Comparison of ENCODE assay signal across 9 cellular contexts in the genomic region with DNA sequence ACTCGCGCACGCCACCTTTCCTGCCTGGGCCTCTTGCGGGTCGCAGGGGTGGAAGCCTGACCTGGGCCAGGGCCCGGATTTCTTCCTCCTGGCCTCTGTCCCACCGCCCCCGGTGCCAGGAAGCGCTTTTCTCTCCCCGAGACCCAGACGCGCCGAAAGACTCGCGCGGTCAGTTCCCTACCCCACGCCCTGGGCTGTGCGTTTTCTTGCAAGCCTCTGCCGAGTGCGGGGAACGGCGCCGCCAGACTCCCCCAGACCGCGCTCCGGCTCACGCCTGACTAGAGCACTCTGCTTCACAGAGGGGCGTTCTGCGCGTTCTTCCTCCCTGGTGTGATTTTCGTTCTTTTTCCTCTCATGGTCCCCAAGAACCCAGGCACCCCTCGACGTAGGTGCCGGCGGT. TPM values are rescaled to one million over a fixed set of nuclear protein-coding genes. Genes with fewer than 3 reads are reported as not detected.
DNase-seq lines count a peak whose midpoint lies in the region; ATAC-seq and TF ChIP-seq lines count a peak whose summit lies in the region.
"Not testable (repeated sequence)": the region's sequence is repeated elsewhere in the genome, so short reads cannot be mapped to it uniquely, and the experiment has no call there.
"Had no signal": no experiment of that assay in that cellular context is flagged by ENCODE, and none has a peak within 500 bp of the region (broad histone marks: within the 10 kb centered on the region; RNA-seq: fewer than 3 reads in every experiment).

No MANE protein-coding gene starts in this region.

- ATAC-seq in WTC11 = peak; percentile 46
- peak; percentile 26 for ATAC-seq in activated naive CD8-positive, alpha-beta T cell treated with anti-CD3 and anti-CD28 coated beads, Interleukin-2, amount 10 ng/mL, durations not matched to agents 7 days and 5 days (ENCODE audit: low read depth)
- peak; percentile 25 for ATAC-seq in gastroesophageal sphincter
- peak; percentile 58 to 73 for ATAC-seq in right cardiac atrium
- peak; percentile 67 to 69 for ATAC-seq in lower lobe of right lung
- peak; percentile 37 for ATAC-seq in omental fat pad (ENCODE audit: low FRiP score)
- peak; percentile 49 to 58 for ATAC-seq in upper lobe of left lung (ENCODE audit: low FRiP score in 2 of 2)

- H3K4me1 ChIP-seq in gastroesophageal sphincter; right cardiac atrium (ENCODE audit: control insufficient read depth, insufficient read depth, low read length); lower lobe of right lung; upper lobe of left lung: not testable (repeated sequence)

- CTCF ChIA-PET in WTC11 (lab: Charles Lee) = not testable (repeated sequence)

- peaks cover 11% of the 10 kb centered on the region for H3K27me3 ChIP-seq in gastroesophageal sphincter
- not testable (repeated sequence) for H3K27me3 ChIP-seq in right cardiac atrium (ENCODE audit: control insufficient read depth, insufficient read depth); lower lobe of right lung (ENCODE audit: low read depth); upper lobe of left lung

- not testable (repeated sequence) for H3K9me3 Mint-ChIP-seq in WTC11; activated naive CD8-positive, alpha-beta T cell treated with anti-CD3 and anti-CD28 coated beads, Interleukin-2, amount 10 ng/mL, durations not matched to agents 7 days and 5 days

- H3K4me3 ChIP-seq in gastroesophageal sphincter; right cardiac atrium (ENCODE audit: low read length); lower lobe of right lung; upper lobe of left lung: not testable (repeated sequence)

- intact Hi-C loops in right cardiac atrium (cut with DNase I); lower lobe of right lung (cut with DNase I): not testable (repeated sequence)

- WGBS in gastroesophageal sphincter (ENCODE audit: low coverage in 1 of 2), 2 donors = 10% methylated on average over 4 of the region's 35 CpGs; no CpG with 5 or more reads in 1 of the 2 donors
- 20% methylated on average over 15 of the region's 35 CpGs for WGBS in right cardiac atrium
- 49% methylated on average over 16 of the region's 35 CpGs; no CpG with 5 or more reads in 1 of the 2 donors for WGBS in upper lobe of left lung, 2 donors

- not testable (repeated sequence) for TF ChIP-seq POLR2A in gastroesophageal sphincter (IDR thresholded peaks at IDR 0.05); upper lobe of left lung (IDR thresholded peaks at IDR 0.05)

- DNase-seq in WTC11 (ENCODE audit: low spot score); activated naive CD8-positive, alpha-beta T cell treated with anti-CD3 and anti-CD28 coated beads, Interleukin-2, amount 10 ng/mL, durations not matched to agents 7 days and 5 days; lower lobe of right lung; omental fat pad (ENCODE audit: low spot score): not testable (repeated sequence)
- DNase-seq in right cardiac atrium = peak in 1 of 3 donors; percentile 25
- DNase-seq in upper lobe of left lung = peak in 1 of 2 donors; percentile 69

- not testable (repeated sequence) for TF ChIP-seq EP300 in gastroesophageal sphincter (IDR thresholded peaks at IDR 0.05); upper lobe of left lung (IDR thresholded peaks at IDR 0.05)

- H3K27ac Mint-ChIP-seq in WTC11; activated naive CD8-positive, alpha-beta T cell treated with anti-CD3 and anti-CD28 coated beads, Interleukin-2, amount 10 ng/mL, durations not matched to agents 7 days and 5 days: not testable (repeated sequence)

- H3K27me3 Mint-ChIP-seq in WTC11 (ENCODE audit: low read depth) = peaks cover 42% of the 10 kb centered on the region
- not testable (repeated sequence) for H3K27me3 Mint-ChIP-seq in activated naive CD8-positive, alpha-beta T cell treated with anti-CD3 and anti-CD28 coated beads, Interleukin-2, amount 10 ng/mL, durations not matched to agents 7 days and 5 days

- H3K4me1 Mint-ChIP-seq in WTC11; activated naive CD8-positive, alpha-beta T cell treated with anti-CD3 and anti-CD28 coated beads, Interleukin-2, amount 10 ng/mL, durations not matched to agents 7 days and 5 days: not testable (repeated sequence)

- not testable (repeated sequence) for H3K36me3 Mint-ChIP-seq in WTC11; activated naive CD8-positive, alpha-beta T cell treated with anti-CD3 and anti-CD28 coated beads, Interleukin-2, amount 10 ng/mL, durations not matched to agents 7 days and 5 days

- POLR2A ChIA-PET in WTC11 (lab: Charles Lee); activated naive CD8-positive, alpha-beta T cell treated with anti-CD3 and anti-CD28 coated beads, Interleukin-2, amount 10 ng/mL, durations not matched to agents 7 days and 5 days (lab: Charles Lee): not testable (repeated sequence)

- TF ChIP-seq CTCF in WTC11 (IDR thresholded peaks at IDR 0.05); gastroesophageal sphincter (IDR thresholded peaks at IDR 0.05); lower lobe of right lung (IDR thresholded peaks at IDR 0.05); omental fat pad (IDR thresholded peaks at IDR 0.05); upper lobe of left lung (IDR thresholded peaks at IDR 0.05): not testable (repeated sequence)

- H3K27ac ChIP-seq in gastroesophageal sphincter; right cardiac atrium (ENCODE audit: low read length); lower lobe of right lung; upper lobe of left lung: not testable (repeated sequence)

- not testable (repeated sequence) for H3K9me3 ChIP-seq in gastroesophageal sphincter; right cardiac atrium (ENCODE audit: control insufficient read depth, low read length); lower lobe of right lung; upper lobe of left lung

- H3K36me3 ChIP-seq in gastroesophageal sphincter, lower lobe of right lung, upper lobe of left lung: not testable (repeated sequence)

- H3K4me3 Mint-ChIP-seq in WTC11; activated naive CD8-positive, alpha-beta T cell treated with anti-CD3 and anti-CD28 coated beads, Interleukin-2, amount 10 ng/mL, durations not matched to agents 7 days and 5 days: not testable (repeated sequence)

RNA-seq across cellular contexts. Expression of a gene that starts 4.5 kb away (rescaled TPM):
- not detected in 3 replicates for total RNA-seq in WTC11 (2021)
- not detected for total RNA-seq in activated naive CD8-positive, alpha-beta T cell treated with anti-CD3 and anti-CD28 coated beads, Interleukin-2, amount 10 ng/mL, durations not matched to agents 7 days and 5 days
- total RNA-seq in gastroesophageal sphincter = not detected
- total RNA-seq in right cardiac atrium = under 1 TPM in 1 of 4 donors, not detected in 3; 0.26 TPM
- polyA plus RNA-seq in right cardiac atrium = 0.05 TPM
- total RNA-seq in lower lobe of right lung = 0.21 TPM
- total RNA-seq in omental fat pad = under 1 TPM in 1 of 4 donors, not detected in 3; 0.19 TPM
- total RNA-seq in upper lobe of left lung = 1 to 10 TPM in 1 of 6 donors, under 1 TPM in 3, not detected in 2; 0.33 to 2.1 (median 0.54) TPM
- total RNA-seq: A673, HT-29 had no signal

RNA-seq across cellular contexts. Expression of a gene that starts 49.3 kb away (rescaled TPM):
- total RNA-seq in WTC11 (2021) = 0.11 to 0.16 TPM (median 0.13 TPM) in 3 replicates
- not detected for total RNA-seq in activated naive CD8-positive, alpha-beta T cell treated with anti-CD3 and anti-CD28 coated beads, Interleukin-2, amount 10 ng/mL, durations not matched to agents 7 days and 5 days
- 100 to 1,000 TPM; 502 to 719 (median 699) TPM for total RNA-seq in gastroesophageal sphincter
- 100 to 1,000 TPM; 315 to 485 (median 352) TPM for total RNA-seq in right cardiac atrium
- 126 TPM for polyA plus RNA-seq in right cardiac atrium
- 26.3 TPM for total RNA-seq in lower lobe of right lung
- 10 to 100 TPM; 18.1 to 63.7 (median 26.3) TPM for total RNA-seq in omental fat pad
- total RNA-seq in upper lobe of left lung = 10 to 100 TPM in 5 of 6 donors, 1 to 10 TPM in 1; 9.4 to 32.1 (median 16.0) TPM
- total RNA-seq: A673 had no signal
